Comparison of ENCODE assay signal across 16 cellular contexts in genomic region chr13:39044536-39044935, GRCh38. TPM values are rescaled to one million over a fixed set of nuclear protein-coding genes. Genes with fewer than 3 reads are reported as not detected.
A peak's percentile ranks its signal among the peaks of the same experiment; 100 is the strongest.
DNase-seq lines count a peak whose midpoint lies in the region; ATAC-seq and TF ChIP-seq lines count a peak whose summit lies in the region.
"Had no signal": no experiment of that assay in that cellular context is flagged by ENCODE, and none has a peak within 500 bp of the region (broad histone marks: within the 10 kb centered on the region; RNA-seq: fewer than 3 reads in every experiment).

No MANE protein-coding gene starts in this region.

- H3K4me1 Mint-ChIP-seq in Caco-2 (ENCODE audit: low read depth, unreplicated experiment): peaks cover 6% of the 10 kb centered on the region

- no peak overlapping the region for H3K27ac Mint-ChIP-seq in Caco-2 (ENCODE audit: unreplicated experiment)
- H3K27ac Mint-ChIP-seq: immature natural killer cell; stimulated activated naive CD8-positive, alpha-beta T cell treated with anti-CD3 and anti-CD28 coated beads, Interleukin-15, Interleukin-2, amounts not matched to agents 100 ng/mL and 50 ng/mL, for 24 hours had no signal

- DNase-seq in Caco-2: no peak
- DNase-seq in A172 (ENCODE audit: low spot score): no peak
- no peak for DNase-seq in NCI-H2081 treated with DMSO at 0.1 percent for 48 hours (lab: John Stamatoyannopoulos, UW)
- no peak for DNase-seq in LoVo (ENCODE audit: low spot score)
- DNase-seq: amniotic stem cell; immature natural killer cell; NCI-H1092 treated with DMSO at 0.1 percent for 48 hours; NCI-H510A; stimulated activated CD4-positive, alpha-beta T cell treated with anti-CD3 and anti-CD28 coated beads, Interleukin-4, amount 100 ng/mL, for 1 hour had no signal

- H3K9me3 Mint-ChIP-seq in Caco-2 (ENCODE audit: unreplicated experiment): no peaks in the 10 kb centered on the region
- H3K9me3 Mint-ChIP-seq: immature natural killer cell; stimulated activated naive CD8-positive, alpha-beta T cell treated with anti-CD3 and anti-CD28 coated beads, Interleukin-15, Interleukin-2, amounts not matched to agents 100 ng/mL and 50 ng/mL, for 24 hours had no signal

- H3K27me3 ChIP-seq in Caco-2 (replicated peaks; ENCODE audit: control insufficient read depth, insufficient read depth, low read length): no peaks in the 10 kb centered on the region
- H3K27me3 ChIP-seq: BLaER1 had no signal

- no TSS peak for BruUV-seq in Caco-2 (replicated peaks; lab: Mats Ljungman, UMichigan)

- no peaks in the 10 kb centered on the region; the same call in 1 of the 2 replicates for H3K36me3 ChIP-seq in Caco-2 (ENCODE audit: control insufficient read depth, insufficient read depth, low read length)

- no peak overlapping the region for H3K4me3 Mint-ChIP-seq in Caco-2 (ENCODE audit: unreplicated experiment)
- H3K4me3 Mint-ChIP-seq: immature natural killer cell; stimulated activated naive CD8-positive, alpha-beta T cell treated with anti-CD3 and anti-CD28 coated beads, Interleukin-15, Interleukin-2, amounts not matched to agents 100 ng/mL and 50 ng/mL, for 24 hours had no signal

- intact Hi-C loops in Caco-2 (cut with micrococcal nuclease; ENCODE audit: unreplicated experiment): no loop called here

- no peak for TF ChIP-seq CTCF in Caco-2 (IDR thresholded peaks at IDR 0.05; ENCODE audit: insufficient read depth in 1 of 2, low read depth in 1 of 2, low read length in 1 of 2, severe bottlenecking in 1 of 2, unreplicated experiment in 1 of 2)

- ATAC-seq in GM18520 (IDR thresholded peaks at IDR 0.05; ENCODE audit: unreplicated experiment) (peak; percentile 72), GM19468 (IDR thresholded peaks at IDR 0.05; ENCODE audit: extremely low read depth, unreplicated experiment) (peak; percentile 34), HG02798 (IDR thresholded peaks at IDR 0.05; ENCODE audit: poor library complexity, unreplicated experiment) (peak; percentile 67), HG03432 (IDR thresholded peaks at IDR 0.05; ENCODE audit: unreplicated experiment) (peak; percentile 88)

- peaks cover 12% of the 10 kb centered on the region for H3K36me3 Mint-ChIP-seq in Caco-2 (ENCODE audit: insufficient read depth, unreplicated experiment)

- CTCF ChIA-PET in Caco-2 (lab: Charles Lee): no interaction called here

- H3K4me1 ChIP-seq in Caco-2: peaks cover under 1% of the 10 kb centered on the region; the same call in 1 of the 2 replicates

- no peaks in the 10 kb centered on the region for H3K9me3 ChIP-seq in Caco-2
- H3K9me3 ChIP-seq: BLaER1 had no signal

- H3K4me3 ChIP-seq in Caco-2 (ENCODE audit: low read depth, low read length): no peak overlapping the region
- H3K4me3 ChIP-seq: BLaER1 had no signal

- POLR2A ChIA-PET in Caco-2 (lab: Charles Lee): no interaction called here

- H3K27me3 Mint-ChIP-seq in Caco-2 (ENCODE audit: insufficient read depth, unreplicated experiment): no peaks in the 10 kb centered on the region
- H3K27me3 Mint-ChIP-seq: stimulated activated naive CD8-positive, alpha-beta T cell treated with anti-CD3 and anti-CD28 coated beads, Interleukin-15, Interleukin-2, amounts not matched to agents 100 ng/mL and 50 ng/mL, for 24 hours had no signal

RNA-seq across cellular contexts. Expression of gene NHLRC3, which starts 6.3 kb away (rescaled TPM):
- 35.8 and 38.1 TPM in 2 replicates for total RNA-seq in Caco-2 (2022)
- 15.8 and 19.8 TPM in 2 replicates for total RNA-seq in A172 (2014; rRNA removed; shearing (Covaris generic))

RNA-seq across cellular contexts. Expression of gene PROSER1, which starts 6.6 kb away (rescaled TPM):
- 75.6 and 85.0 TPM in 2 replicates for total RNA-seq in Caco-2 (2022)
- total RNA-seq in A172 (2014; rRNA removed; shearing (Covaris generic)): 8.7 and 9.7 TPM in 2 replicates

RNA-seq across cellular contexts. Expression of gene STOML3, which starts 53.9 kb away (rescaled TPM):
- 0.16 and 0.43 TPM in 2 replicates for total RNA-seq in Caco-2 (2022)
- not detected in 2 replicates for total RNA-seq in A172 (2014; rRNA removed; shearing (Covaris generic))
- total RNA-seq: dermis microvascular lymphatic vessel endothelial cell had no signal

Comparison
In these comparisons a context has a peak if more than half of its experiments do, and no peak if none do; other contexts are left out.
1. ATAC-seq: peak in every context shown above with its lines; median percentile 88 in HG03432; 72 in GM18520; 67 in HG02798; 34 in GM19468.